1 cellular context compared by ENCODE assay signal in genomic region chr16:70681382-70682238, GRCh38.
TF ChIP-seq lines count a peak whose summit lies in the region.

No MANE protein-coding gene starts in this region.

TF ChIP-seq in GM23338, 12 proteins besides CTCF, POLR2A, EP300 and RAD21 (continued from another document):
- TF ChIP-seq ZNF462 (CRISPR knock-in tag; IDR thresholded peaks at IDR 0.05), result no peak
- TF ChIP-seq POLR2AphosphoS5 (IDR thresholded peaks at IDR 0.05; ENCODE audit: low read depth), result no peak
- TF ChIP-seq STAT1 (IDR thresholded peaks at IDR 0.05; ENCODE audit: unreplicated experiment), result no peak
- no peak for TF ChIP-seq ETS1 (IDR thresholded peaks at IDR 0.05)
